In the genomic region with DNA sequence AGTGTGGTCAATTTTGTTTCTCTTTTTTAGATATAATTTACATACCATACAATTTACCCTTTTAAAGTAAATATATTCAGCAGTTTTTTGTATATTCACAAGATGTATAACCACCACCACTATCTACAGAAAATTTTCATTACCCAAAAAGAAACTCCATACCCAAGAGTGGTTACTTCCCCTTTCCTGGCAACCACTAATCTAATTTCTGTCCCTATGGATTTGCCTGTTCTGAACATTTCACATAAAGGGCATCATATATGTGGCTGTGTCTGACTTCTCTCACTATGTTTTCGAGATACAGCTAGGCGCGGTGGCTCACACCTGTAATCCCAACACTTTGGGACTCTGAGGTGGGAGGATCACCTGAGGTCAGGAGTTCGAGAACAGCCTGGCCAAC, we compare ENCODE assay signal across 21 cellular contexts.
"Had no signal": no experiment of that assay in that cellular context is flagged by ENCODE, and none has a peak within 500 bp of the region (broad histone marks: within the 10 kb centered on the region; RNA-seq: fewer than 3 reads in every experiment).

No MANE protein-coding gene starts in this region.

- H3K4me3 ChIP-seq: left ventricle myocardium inferior, thoracic aorta, vagina had no signal

- H3K27ac ChIP-seq: left ventricle myocardium inferior, thoracic aorta, vagina had no signal

- H3K9me3 Mint-ChIP-seq: activated naive CD8-positive, alpha-beta T cell treated with anti-CD3 and anti-CD28 coated beads, Interleukin-2, amount 50 U/mL, for 24 hours had no signal

- DNase-seq: activated B cell treated with CpG ODN at 0.5 μM for 24 hours; activated CD4-positive, alpha-beta T cell treated with anti-CD3 and anti-CD28 coated beads for 36 hours; activated CD4-positive, alpha-beta T cell treated with anti-CD3 and anti-CD28 coated beads, Interleukin-2, amount 50 U/mL, for 4 hours; activated effector memory CD4-positive, alpha-beta T cell treated with Interleukin-2 at 50 U/mL for 16 hours; activated naive CD4-positive, alpha-beta T cell treated with anti-CD3 and anti-CD28 coated beads, Interleukin-2, amount 10 ng/mL, durations not matched to agents 7 days and 5 days; activated naive CD8-positive, alpha-beta T cell treated with anti-CD3 and anti-CD28 coated beads, Interleukin-2, amount 50 U/mL, for 24 hours; activated T-cell treated with anti-CD3 and anti-CD28 coated beads, Interleukin-2, amount 50 U/mL, for 48 hours; effector CD4-positive, alpha-beta T cell; foreskin keratinocyte; immature natural killer cell; left ventricle myocardium inferior; naive thymus-derived CD4-positive, alpha-beta T cell; occipital lobe; small intestine; stimulated activated CD4-positive, alpha-beta T cell treated with anti-CD3 and anti-CD28 coated beads, Interleukin-2, amount 100 ng/mL, for 24 hours had no signal

- H3K4me1 Mint-ChIP-seq: activated naive CD4-positive, alpha-beta T cell treated with anti-CD3 and anti-CD28 coated beads, Interleukin-2, amount 10 ng/mL, durations not matched to agents 7 days and 5 days; neural crest cell had no signal

- H3K27ac Mint-ChIP-seq: activated B cell treated with CpG ODN at 0.5 μM for 24 hours; activated CD4-positive, alpha-beta T cell treated with anti-CD3 and anti-CD28 coated beads for 36 hours; activated naive CD4-positive, alpha-beta T cell treated with anti-CD3 and anti-CD28 coated beads, Interleukin-2, amount 10 ng/mL, durations not matched to agents 7 days and 5 days; activated naive CD8-positive, alpha-beta T cell treated with anti-CD3 and anti-CD28 coated beads, Interleukin-2, amount 50 U/mL, for 24 hours; immature natural killer cell; type B pancreatic cell had no signal

- H3K27me3 ChIP-seq: foreskin keratinocyte, vagina had no signal

- H3K4me1 ChIP-seq: vagina had no signal

- H3K4me3 Mint-ChIP-seq: activated B cell treated with CpG ODN at 0.5 μM for 24 hours; activated CD4-positive, alpha-beta T cell treated with anti-CD3 and anti-CD28 coated beads for 36 hours; activated naive CD4-positive, alpha-beta T cell treated with anti-CD3 and anti-CD28 coated beads, Interleukin-2, amount 10 ng/mL, durations not matched to agents 7 days and 5 days; activated naive CD8-positive, alpha-beta T cell treated with anti-CD3 and anti-CD28 coated beads, Interleukin-2, amount 50 U/mL, for 24 hours; immature natural killer cell; naive thymus-derived CD4-positive, alpha-beta T cell; neural crest cell; stimulated activated effector memory CD8-positive, alpha-beta T cell treated with anti-CD3 and anti-CD28 coated beads, Interleukin-12 subunit alpha, Interleukin-12 subunit beta, amount 100 ng/mL, for 72 hours; type B pancreatic cell had no signal

- H3K9me3 ChIP-seq: vagina had no signal

- ATAC-seq: activated CD4-positive, alpha-beta T cell treated with anti-CD3 and anti-CD28 coated beads for 36 hours; activated naive CD8-positive, alpha-beta T cell treated with anti-CD3 and anti-CD28 coated beads, Interleukin-2, amount 50 U/mL, for 24 hours; naive thymus-derived CD4-positive, alpha-beta T cell; sciatic nerve; stimulated activated effector memory CD8-positive, alpha-beta T cell treated with anti-CD3 and anti-CD28 coated beads, Interleukin-12 subunit alpha, Interleukin-12 subunit beta, amount 100 ng/mL, for 72 hours had no signal

- H3K36me3 ChIP-seq: thoracic aorta, vagina had no signal

- H3K27me3 Mint-ChIP-seq: activated B cell treated with CpG ODN at 0.5 μM for 24 hours; activated CD4-positive, alpha-beta T cell treated with anti-CD3 and anti-CD28 coated beads for 36 hours; activated naive CD4-positive, alpha-beta T cell treated with anti-CD3 and anti-CD28 coated beads, Interleukin-2, amount 10 ng/mL, durations not matched to agents 7 days and 5 days; activated naive CD8-positive, alpha-beta T cell treated with anti-CD3 and anti-CD28 coated beads, Interleukin-2, amount 50 U/mL, for 24 hours; naive thymus-derived CD4-positive, alpha-beta T cell; type B pancreatic cell had no signal
